18 cellular contexts compared by ENCODE assay signal in the genomic region with DNA sequence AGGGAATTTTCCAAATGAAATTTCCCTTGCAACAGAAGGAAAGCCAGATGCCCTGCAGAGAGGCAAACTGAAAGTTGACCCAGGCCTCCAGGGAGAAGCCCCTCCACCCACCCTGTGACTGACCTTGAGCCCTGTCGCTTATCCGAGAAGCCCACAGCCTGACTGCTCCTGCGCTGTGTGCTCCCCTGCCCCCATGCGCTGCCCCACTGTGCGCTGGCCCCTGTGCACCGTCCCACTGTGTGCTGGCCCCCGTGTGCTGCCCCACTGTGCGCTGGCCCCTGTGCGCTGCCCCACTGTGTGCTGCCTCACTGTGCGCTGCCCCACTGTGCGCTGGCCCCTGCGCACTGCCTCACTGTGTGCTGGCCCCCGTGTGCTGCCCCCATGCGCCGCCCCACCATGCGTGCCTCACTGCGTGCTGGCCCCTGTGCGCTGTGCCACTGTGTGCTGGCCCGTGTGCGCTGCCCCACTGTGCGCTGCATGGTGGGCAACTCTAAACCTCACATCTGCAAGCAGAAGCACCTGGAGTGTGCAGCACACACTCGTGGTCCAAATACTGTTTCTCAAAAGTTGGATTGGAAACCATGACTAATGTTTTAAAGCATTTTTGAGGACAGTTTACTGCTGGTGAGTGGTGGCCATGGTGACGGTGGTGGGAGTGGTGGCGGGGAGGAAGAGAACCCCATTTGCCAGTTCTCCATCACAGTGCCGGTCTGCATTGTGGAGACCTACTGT. TPM values are rescaled to one million over a fixed set of nuclear protein-coding genes. Genes with fewer than 3 reads are reported as not detected.
DNase-seq lines count a peak whose midpoint lies in the region; TF ChIP-seq lines count a peak whose summit lies in the region.
"Had no signal": no experiment of that assay in that cellular context is flagged by ENCODE, and none has a peak within 500 bp of the region (broad histone marks: within the 10 kb centered on the region; RNA-seq: fewer than 3 reads in every experiment).

No MANE protein-coding gene starts in this region.

- no peaks in the 10 kb centered on the region for H3K36me3 Mint-ChIP-seq in osteocyte (ENCODE audit: unreplicated experiment)
- no peaks in the 10 kb centered on the region for H3K36me3 Mint-ChIP-seq in activated T-cell treated with anti-CD3 and anti-CD28 coated beads, Interleukin-2, amount 50 U/mL, for 24 hours (ENCODE audit: low read depth)
- H3K36me3 Mint-ChIP-seq: T-cell had no signal

- in situ Hi-C loops in GM13977 (cut with MboI; ENCODE audit: low pct_unique_long_range_greater_than_20kb, low sequenced_read_pairs, unreplicated experiment), result loop anchor here (10.0 kb wide), 2 partner anchors 181 to 361 kb away; a partner anchor contains a TSS

- DNase-seq in AG08395 (ENCODE audit: low spot score) (peak; percentile 48), AG20443 (ENCODE audit: low spot score) (peak; percentile 35), RPMI7951 (ENCODE audit: low read depth) (peak; percentile 36), hepatic stellate cell (ENCODE audit: low spot score) (peak; percentile 34), osteocyte (ENCODE audit: extremely low spot score, unreplicated experiment) (no peak), GM13977 (ENCODE audit: low spot score) (no peak)
- DNase-seq in activated CD4-positive, CD25-positive, alpha-beta regulatory T cell (lab: John Stamatoyannopoulos, UW), result no peak
- DNase-seq in activated T-cell treated with anti-CD3 and anti-CD28 coated beads, Interleukin-2, amount 50 U/mL, for 24 hours, result no peak
- DNase-seq: activated naive CD4-positive, alpha-beta T cell treated with anti-CD3 and anti-CD28 coated beads for 36 hours; body of pancreas; left colon; MG63; midbrain; NCI-H1694 treated with DMSO at 0.1 percent for 48 hours; NCI-H69; SHP77; stimulated activated CD4-positive, alpha-beta T cell treated with anti-CD3 and anti-CD28 coated beads, Interleukin-4, amount 100 ng/mL, for 4 hours; T-cell had no signal

- peaks cover 18% of the 10 kb centered on the region for H3K27me3 Mint-ChIP-seq in osteocyte (ENCODE audit: unreplicated experiment)
- peaks cover 4% of the 10 kb centered on the region for H3K27me3 Mint-ChIP-seq in activated T-cell treated with anti-CD3 and anti-CD28 coated beads, Interleukin-2, amount 50 U/mL, for 24 hours

- peaks cover 10% of the 10 kb centered on the region for H3K9me3 Mint-ChIP-seq in osteocyte (ENCODE audit: unreplicated experiment)
- no peaks in the 10 kb centered on the region for H3K9me3 Mint-ChIP-seq in activated T-cell treated with anti-CD3 and anti-CD28 coated beads, Interleukin-2, amount 50 U/mL, for 24 hours
- H3K9me3 Mint-ChIP-seq: activated naive CD4-positive, alpha-beta T cell treated with anti-CD3 and anti-CD28 coated beads for 36 hours had no signal

- H3K4me1 Mint-ChIP-seq in osteocyte (ENCODE audit: unreplicated experiment), result peaks cover 6% of the 10 kb centered on the region
- no peaks in the 10 kb centered on the region for H3K4me1 Mint-ChIP-seq in activated T-cell treated with anti-CD3 and anti-CD28 coated beads, Interleukin-2, amount 50 U/mL, for 24 hours (ENCODE audit: low read depth)

- H3K27ac Mint-ChIP-seq in osteocyte (ENCODE audit: unreplicated experiment), result no peak overlapping the region
- H3K27ac Mint-ChIP-seq in activated T-cell treated with anti-CD3 and anti-CD28 coated beads, Interleukin-2, amount 50 U/mL, for 24 hours, result no peak overlapping the region
- H3K27ac Mint-ChIP-seq: activated naive CD4-positive, alpha-beta T cell treated with anti-CD3 and anti-CD28 coated beads for 36 hours; T-cell had no signal

- no peak for TF ChIP-seq CTCF in osteocyte (IDR thresholded peaks at IDR 0.05)
- TF ChIP-seq CTCF in GM13977 (IDR thresholded peaks at IDR 0.05; ENCODE audit: extremely low read depth, insufficient read depth, missing control alignments), result no peak

- no peak overlapping the region for H3K4me3 Mint-ChIP-seq in osteocyte (ENCODE audit: unreplicated experiment)
- H3K4me3 Mint-ChIP-seq in activated T-cell treated with anti-CD3 and anti-CD28 coated beads, Interleukin-2, amount 50 U/mL, for 24 hours, result no peak overlapping the region
- H3K4me3 Mint-ChIP-seq: activated naive CD4-positive, alpha-beta T cell treated with anti-CD3 and anti-CD28 coated beads for 36 hours; T-cell had no signal

RNA-seq across cellular contexts. Expression of a gene that starts 8.3 kb away (rescaled TPM):
- 31.5 and 32.1 TPM in 2 replicates for total RNA-seq in RPMI7951 (2014; rRNA removed; shearing (Covaris generic))
- total RNA-seq in osteocyte, result 19.7 and 20.2 TPM in 2 replicates

RNA-seq across cellular contexts. Expression of a gene that starts 33.0 kb away (rescaled TPM):
- 4.7 and 5.8 TPM in 2 replicates for total RNA-seq in RPMI7951 (2014; rRNA removed; shearing (Covaris generic))
- total RNA-seq in osteocyte, result 16.5 and 21.4 TPM in 2 replicates

Comparison
In these comparisons a context has a peak if more than half of its experiments do, and no peak if none do; other contexts are left out.
1. DNase-seq: peak in AG08395 (single experiment), AG20443 (single experiment), RPMI7951 (single experiment) and hepatic stellate cell (single experiment); none in activated CD4-positive, CD25-positive, alpha-beta regulatory T cell (0 of 4), osteocyte (single experiment), activated T-cell treated with anti-CD3 and anti-CD28 coated beads, Interleukin-2, amount 50 U/mL, for 24 hours (single experiment) and GM13977 (single experiment).